Comparison of ENCODE assay signal across 18 cellular contexts in the genomic region with DNA sequence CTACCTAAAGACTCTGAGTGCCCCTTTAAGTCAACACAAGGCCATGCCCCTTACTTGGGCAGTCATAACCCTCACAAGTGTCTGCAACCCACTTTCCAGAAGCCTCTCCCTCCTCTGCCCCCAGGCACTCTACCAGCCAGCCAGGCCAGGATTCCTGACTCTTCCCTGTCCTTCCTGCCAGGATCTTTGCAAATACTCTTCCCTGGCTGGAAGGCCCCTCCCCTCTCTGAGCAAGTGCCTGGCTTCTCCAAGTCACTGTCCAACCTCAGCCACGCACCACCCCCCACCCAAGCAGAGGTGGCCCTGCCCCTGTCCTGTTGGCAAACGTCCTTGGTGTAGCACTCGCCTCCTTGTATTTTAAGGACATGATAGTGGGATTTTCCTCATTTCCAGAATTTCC. TPM values are rescaled to one million over a fixed set of nuclear protein-coding genes. Genes with fewer than 3 reads are reported as not detected.
DNase-seq lines count a peak whose midpoint lies in the region; ATAC-seq, FAIRE-seq and TF ChIP-seq lines count a peak whose summit lies in the region.
"Had no signal": no experiment of that assay in that cellular context is flagged by ENCODE, and none has a peak within 500 bp of the region (broad histone marks: within the 10 kb centered on the region; RNA-seq: fewer than 3 reads in every experiment).

No MANE protein-coding gene starts in this region.

- H2BK5ac ChIP-seq in H9 (ENCODE audit: insufficient read length, low read length), result no peak overlapping the region

- H3K4me2 ChIP-seq in A549, result peak overlapping the region; percentile 94
- H3K4me2 ChIP-seq in H9 (ENCODE audit: insufficient read depth, insufficient read length, low read length), result no peak overlapping the region
- H3K4me2 ChIP-seq: smooth muscle cell had no signal

- no peak overlapping the region for H3K4me3 Mint-ChIP-seq in H9
- H3K4me3 Mint-ChIP-seq: activated B cell treated with CpG ODN at 0.5 μM for 24 hours, T-cell had no signal

- H3K27ac Mint-ChIP-seq in H9, result 0 out of 7 replicates have a peak overlapping the region, but pooled peaks of 1 of the 3 experiments have one; percentile 51
- H3K27ac Mint-ChIP-seq: activated B cell treated with CpG ODN at 0.5 μM for 24 hours, T-cell had no signal

- no peak overlapping the region for H2AFZ ChIP-seq in H9 (ENCODE audit: low read length)

- H3K27me3 Mint-ChIP-seq in H9 (ENCODE audit: low read depth), result no peaks in the 10 kb centered on the region
- H3K27me3 Mint-ChIP-seq: activated B cell treated with CpG ODN at 0.5 μM for 24 hours, T-cell had no signal

- H3K9me3 ChIP-seq in A549 (no peaks in the 10 kb centered on the region), H9 (ENCODE audit: control insufficient read depth, low read depth, low read length) (no peaks in the 10 kb centered on the region), right lobe of liver (no peaks in the 10 kb centered on the region), spleen (no peaks in the 10 kb centered on the region)
- H3K9me3 ChIP-seq: ovary, Peyer's patch had no signal

- H3K4me1 ChIP-seq in A549, result peaks cover 37% of the 10 kb centered on the region
- peaks cover 7% of the 10 kb centered on the region; the same call in 1 of the 2 replicates for H3K4me1 ChIP-seq in H9 (ENCODE audit: insufficient read depth, low read length)
- peaks cover 0 to 19% (median 3%) of the 10 kb centered on the region in 4 donors for H3K4me1 ChIP-seq in right lobe of liver
- peaks cover 0 to 40% (median 5%) of the 10 kb centered on the region in 6 donors for H3K4me1 ChIP-seq in spleen

- ATAC-seq in A549, result peak; percentile 96 to 97
- peak; percentile 81 to 86 (median 84) for ATAC-seq in right lobe of liver
- no peak for ATAC-seq in GM19452 (IDR thresholded peaks at IDR 0.05; ENCODE audit: unreplicated experiment)
- ATAC-seq in HG03457 (IDR thresholded peaks at IDR 0.05; ENCODE audit: unreplicated experiment), result no peak
- ATAC-seq: T-cell had no signal

- peak; percentile 3 to 35; a peak in 1 of 5 replicates for TF ChIP-seq RAD21 in A549 (conservative IDR thresholded peaks at IDR 0.05 in 1 of 2, IDR thresholded peaks at IDR 0.05 in 1 of 2)

- H3K4me1 Mint-ChIP-seq in H9, result peaks cover 21 to 26% of the 10 kb centered on the region in 2 experiments

- H3K14ac ChIP-seq in H9 (ENCODE audit: insufficient read depth, low read length), result no peak overlapping the region

- no peak overlapping the region for H4K8ac ChIP-seq in H9 (replicated peaks; ENCODE audit: insufficient read length, low read depth, low read length)

- DNase-seq in A549 (ENCODE audit: low read depth in 1 of 2, low spot score in 1 of 2) (peak; percentile 92 to 95), H9 (peak; percentile 80), right lobe of liver (peak; percentile 66 to 89 (median 87)), spleen (no peak), NCI-H2081 (lab: John Stamatoyannopoulos, UW) (no peak)
- DNase-seq: activated B cell treated with CpG ODN at 0.5 μM for 24 hours; Calu3; NCI-H1694 treated with DMSO at 0.1 percent for 48 hours; ovary; stimulated activated naive CD4-positive, alpha-beta T cell; T-cell had no signal

- no peaks in the 10 kb centered on the region for H4K20me1 ChIP-seq in H9 (ENCODE audit: control insufficient read depth, insufficient read depth, insufficient read length)

- H2BK120ac ChIP-seq in H9 (ENCODE audit: low read depth, low read length, poor library complexity, severe bottlenecking), result no peak overlapping the region

- no peak overlapping the region for H3K23ac ChIP-seq in H9 (ENCODE audit: insufficient read length, low read depth, low read length)

- H3K36me3 ChIP-seq in right lobe of liver, result no peaks in the 10 kb centered on the region
- H3K36me3 ChIP-seq in spleen, result no peaks in the 10 kb centered on the region
- H3K36me3 ChIP-seq: ovary, Peyer's patch had no signal

- H3K4ac ChIP-seq in H9 (ENCODE audit: low read depth, low read length), result no peak overlapping the region

- no peak for TF ChIP-seq CTCF in A549 (IDR thresholded peaks at IDR 0.05)
- no peak for TF ChIP-seq CTCF in H9 (conservative IDR thresholded peaks at IDR 0.05)
- no peak for TF ChIP-seq CTCF in VCaP (conservative IDR thresholded peaks at IDR 0.05)
- no peak for TF ChIP-seq CTCF in right lobe of liver (IDR thresholded peaks at IDR 0.05)
- TF ChIP-seq CTCF in spleen (IDR thresholded peaks at IDR 0.05 in 8 of 11, conservative IDR thresholded peaks at IDR 0.05 in 3 of 11), result no peak

- intact Hi-C loops in right lobe of liver (cut with DNase I), result no loop called here
- intact Hi-C loops in spleen (cut with DNase I; ENCODE audit: low total_unique reads), result no loop called here

- H3K79me1 ChIP-seq in H9 (ENCODE audit: insufficient read depth, low read depth, low read length, poor library complexity, severe bottlenecking), result no peaks in the 10 kb centered on the region

- H3K36me3 Mint-ChIP-seq in H9 (ENCODE audit: insufficient read depth in 1 of 3, low read depth in 3 of 3), result no peaks in the 10 kb centered on the region
- H3K36me3 Mint-ChIP-seq: T-cell had no signal

- H3K79me2 ChIP-seq in H9 (ENCODE audit: insufficient read depth, low read length), result no peaks in the 10 kb centered on the region

- peak overlapping the region; percentile 29; the same call in 2 of the 3 replicates for H3K4me3 ChIP-seq in A549
- H3K4me3 ChIP-seq in right lobe of liver, result peak overlapping the region in 1 of 3 donors; percentile 33
- no peak overlapping the region for H3K4me3 ChIP-seq in spleen
- H3K4me3 ChIP-seq: ovary, Peyer's patch, smooth muscle cell had no signal

- H2BK20ac ChIP-seq in H9 (ENCODE audit: low read depth, low read length, poor library complexity, severe bottlenecking), result no peak overlapping the region

- POLR2A ChIA-PET in A549 (lab: Yijun Ruan, JAX), result interaction anchor here (0.6 to 1.6 kb wide), 4 partner anchors 10 to 361 kb away, joined by 3 to 5 read pairs (median 3); no protein-coding TSS in a partner anchor

- H3K18ac ChIP-seq in H9 (ENCODE audit: insufficient read length, low read depth, low read length), result no peak overlapping the region

- H3T11ph ChIP-seq in H9 (ENCODE audit: low read length), result no peak overlapping the region

- no peak overlapping the region for H3K56ac ChIP-seq in H9 (ENCODE audit: insufficient read length, low read depth, low read length)

- 0% methylated on average over 3 of the region's 3 CpGs for WGBS in A549 (ENCODE audit: missing lambda C conversion rate)
- WGBS in H9 (ENCODE audit: extremely low coverage, insufficient read length, low lambda C conversion rate), result no CpG with 5 or more reads among the region's 3 CpGs
- WGBS in right lobe of liver (ENCODE audit: insufficient coverage, low coverage, low lambda C conversion rate, missing lambda C conversion rate), result 15% methylated on average over 3 of the region's 3 CpGs
- 56 to 76% (median 62%) methylated on average over 3 of the region's 3 CpGs for WGBS in spleen, 5 donors

- H3K9ac ChIP-seq in H9 (ENCODE audit: extremely low read depth, insufficient read length, low read length), result no peak overlapping the region

- TF ChIP-seq EP300 in A549 (IDR thresholded peaks at IDR 0.05), result no peak

- FAIRE-seq in A549 (lab: Jason Lieb, UNC), result peak; percentile 97
- FAIRE-seq: colon, islet of Langerhans had no signal

- CTCF ChIA-PET in A549 (lab: Yijun Ruan, JAX), result interaction anchor here (1.0 to 1.8 kb wide), 5 partner anchors 9 to 158 kb away, joined by 3 to 5 read pairs (median 3); no protein-coding TSS in a partner anchor

- no peaks in the 10 kb centered on the region for H3K9me3 Mint-ChIP-seq in H9
- H3K9me3 Mint-ChIP-seq: activated B cell treated with CpG ODN at 0.5 μM for 24 hours, T-cell had no signal

- H2BK12ac ChIP-seq in H9 (ENCODE audit: insufficient read length, low read depth, low read length), result no peak overlapping the region

- TF ChIP-seq POLR2A in A549 (IDR thresholded peaks at IDR 0.05; ENCODE audit: low read length) (peak; percentile 42), right lobe of liver (IDR thresholded peaks at IDR 0.05) (no peak), spleen (IDR thresholded peaks at IDR 0.05) (no peak)

- no peaks in the 10 kb centered on the region for H3K23me2 ChIP-seq in H9 (ENCODE audit: insufficient read length, low read depth, low read length, poor library complexity, severe bottlenecking)

- H2AK5ac ChIP-seq in H9 (ENCODE audit: insufficient read length, low read length), result no peak overlapping the region

- H4K5ac ChIP-seq in H9 (ENCODE audit: insufficient read length, low read depth, low read length), result no peak overlapping the region

- no peak overlapping the region for H4K91ac ChIP-seq in H9 (ENCODE audit: insufficient read length, low read depth, low read length)

- H3K27me3 ChIP-seq in H9 (ENCODE audit: insufficient read depth, low read length), result no peaks in the 10 kb centered on the region
- H3K27me3 ChIP-seq in right lobe of liver, result no peaks in the 10 kb centered on the region
- no peaks in the 10 kb centered on the region for H3K27me3 ChIP-seq in spleen (replicated peaks in 1 of 7)
- H3K27me3 ChIP-seq: ovary, Peyer's patch had no signal

- H3K27ac ChIP-seq in A549 (peak overlapping the region; percentile 88 to 93), H9 (ENCODE audit: insufficient read length, low read depth, low read length) (no peak overlapping the region), VCaP (peak overlapping the region; percentile 27; the same call in 1 of the 2 replicates), right lobe of liver (peak overlapping the region; percentile 4 to 71 (median 19)), spleen (peak overlapping the region in 4 of 8 donors; percentile 75 to 96 (median 84))
- H3K27ac ChIP-seq: ovary, Peyer's patch had no signal

- H2BK15ac ChIP-seq in H9 (ENCODE audit: low read depth, low read length), result no peak overlapping the region

TF ChIP-seq in A549, 52 proteins besides CTCF, POLR2A, EP300 and RAD21 (continues in another document):
- TF ChIP-seq, protein P1, sequence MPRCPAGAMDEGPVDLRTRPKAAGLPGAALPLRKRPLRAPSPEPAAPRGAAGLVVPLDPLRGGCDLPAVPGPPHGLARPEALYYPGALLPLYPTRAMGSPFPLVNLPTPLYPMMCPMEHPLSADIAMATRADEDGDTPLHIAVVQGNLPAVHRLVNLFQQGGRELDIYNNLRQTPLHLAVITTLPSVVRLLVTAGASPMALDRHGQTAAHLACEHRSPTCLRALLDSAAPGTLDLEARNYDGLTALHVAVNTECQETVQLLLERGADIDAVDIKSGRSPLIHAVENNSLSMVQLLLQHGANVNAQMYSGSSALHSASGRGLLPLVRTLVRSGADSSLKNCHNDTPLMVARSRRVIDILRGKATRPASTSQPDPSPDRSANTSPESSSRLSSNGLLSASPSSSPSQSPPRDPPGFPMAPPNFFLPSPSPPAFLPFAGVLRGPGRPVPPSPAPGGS (IDR thresholded peaks at IDR 0.05), result no peak
- TF ChIP-seq RFX5 (IDR thresholded peaks at IDR 0.05) (no peak), ZC3H11A (IDR thresholded peaks at IDR 0.05) (no peak)

RNA-seq across cellular contexts. Expression of a gene that starts 54.7 kb away (rescaled TPM):
- polyA plus RNA-seq in A549 (2011; rRNA removed) (97.4 and 99.1 TPM in 2 replicates), A549 (2017; fragmentation: RNase III; extraction: RNeasy Plus Mini Kit Qiagen cat#74134 plus additional on column Dnase treatment) (41.8 to 43.2 TPM (median 42.8 TPM) in 3 replicates), spleen (10 to 100 TPM; 29.5 to 48.4 (median 38.4) TPM)
- 32.8 and 35.7 TPM in 2 replicates for polyA plus RNA-seq in A549 (2012; cell fraction: cytosol; rRNA removed)
- 68.6 and 111 TPM in 2 replicates for polyA plus RNA-seq in A549 (2012; cell fraction: nucleus; rRNA removed)
- polyA minus RNA-seq in A549 (2011; rRNA and poly(A)+ RNA removed), result 98.4 and 139 TPM in 2 replicates
- total RNA-seq in H9 (2021) (12.0 and 14.2 TPM in 2 replicates), right lobe of liver (10 to 100 TPM; 21.9 to 33.8 (median 24.8) TPM), spleen (100 to 1,000 TPM in 4 of 7 donors, 10 to 100 TPM in 3; 82.0 to 136 (median 112) TPM)

Comparison
In these comparisons a context has a peak if more than half of its experiments do, and no peak if none do; other contexts are left out.
1. ATAC-seq: peak in A549 (2 of 2) and right lobe of liver (4 of 4); none in GM19452 (single experiment) and HG03457 (single experiment).
2. DNase-seq: peak in A549 (2 of 2), H9 (single experiment) and right lobe of liver (3 of 3); none in spleen (single experiment) and NCI-H2081 (0 of 2).